Comparison of ENCODE assay signal across 8 cellular contexts in the genomic region with DNA sequence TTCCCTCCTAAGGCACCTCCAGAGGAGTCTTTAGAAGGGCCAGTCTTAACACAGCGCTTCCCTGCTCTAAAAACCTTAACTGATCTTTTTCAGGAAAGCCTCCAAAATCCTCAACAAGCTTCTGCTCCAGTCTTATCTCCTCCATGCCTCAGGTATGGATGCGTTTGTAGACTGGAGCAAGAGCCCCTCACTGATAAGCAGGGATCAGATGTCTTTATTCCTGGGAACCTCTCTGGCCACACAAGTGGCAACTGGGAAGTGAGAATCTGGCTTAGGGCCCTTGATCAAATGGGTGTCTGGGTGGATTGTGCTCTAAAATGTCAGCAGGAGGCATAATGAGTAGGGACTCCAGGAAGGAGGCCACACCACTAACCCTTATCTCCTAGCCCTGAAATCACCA. TPM values are rescaled to one million over a fixed set of nuclear protein-coding genes. Genes with fewer than 3 reads are reported as not detected.
DNase-seq lines count a peak whose midpoint lies in the region; ATAC-seq, FAIRE-seq and TF ChIP-seq lines count a peak whose summit lies in the region.

No MANE protein-coding gene starts in this region.

- no peak overlapping the region for H3K18ac ChIP-seq in IMR-90 (ENCODE audit: low read depth, low read length)

- H4K91ac ChIP-seq in IMR-90 (ENCODE audit: insufficient read depth, low read depth, low read length): no peak overlapping the region

- H3K9ac ChIP-seq in IMR-90 (ENCODE audit: low read depth, low read length): no peak overlapping the region

- BruUV-seq in IMR-90 (replicated peaks; lab: Mats Ljungman, UMichigan): no TSS peak

- WGBS in IMR-90 (ENCODE audit: extremely low coverage in 2 of 2, insufficient read length in 1 of 2), 2 experiments: no CpG with 5 or more reads among the region's 2 CpGs
- 63 to 64% methylated on average over 2 of the region's 2 CpGs for WGBS in aorta, 2 donors

- no peak for TF ChIP-seq POLR2A in IMR-90 (IDR thresholded peaks at IDR 0.05; ENCODE audit: low read depth, low read length)
- no peak for TF ChIP-seq POLR2A in GM12892 (IDR thresholded peaks at IDR 0.05; ENCODE audit: low read depth, low read length)

- H3K4me1 Mint-ChIP-seq in naive B cell: peaks cover 19 to 30% (median 25%) of the 10 kb centered on the region in 3 donors

- no peak overlapping the region for H3K56ac ChIP-seq in IMR-90 (ENCODE audit: extremely low read depth, insufficient read depth, low read length)

- peak overlapping the region; percentile 42; the same call in 1 of the 2 replicates for H2AK5ac ChIP-seq in IMR-90 (ENCODE audit: low read depth, low read length)

- H3K27me3 ChIP-seq in IMR-90 (ENCODE audit: control insufficient read depth, insufficient read depth, low read length) (no peaks in the 10 kb centered on the region; the same call in 1 of the 2 replicates), aorta (ENCODE audit: control insufficient read depth in 1 of 2, insufficient read depth in 2 of 2, low read length in 1 of 2) (no peaks in the 10 kb centered on the region)

- no peak overlapping the region for H3K27ac ChIP-seq in IMR-90 (ENCODE audit: insufficient read depth, low read length)
- no peak overlapping the region for H3K27ac ChIP-seq in aorta (ENCODE audit: low read depth in 1 of 2, low read length in 2 of 2)

- no peaks in the 10 kb centered on the region for H3K36me3 Mint-ChIP-seq in naive B cell

- peak; percentile 65 for DNase-seq in COLO668 (lab: John Stamatoyannopoulos, UW; ENCODE audit: unreplicated experiment)
- DNase-seq in IMR-90: no peak
- DNase-seq in astrocyte of the cerebellum (ENCODE audit: low read depth): no peak
- no peak for DNase-seq in naive B cell
- no peak for DNase-seq in GM12892 (ENCODE audit: insufficient read length)
- no peak for DNase-seq in NCI-H446 (lab: John Stamatoyannopoulos, UW)
- DNase-seq in NCI-H1930 (lab: John Stamatoyannopoulos, UW): no peak
- DNase-seq in aorta: no peak

- H3K4me3 ChIP-seq in IMR-90 (ENCODE audit: insufficient read depth, low read depth, low read length): no peak overlapping the region
- H3K4me3 ChIP-seq in astrocyte of the cerebellum (ENCODE audit: low read depth, low read length): peak overlapping the region; percentile 55
- H3K4me3 ChIP-seq in aorta (ENCODE audit: low read length in 2 of 2): no peak overlapping the region

- no peak overlapping the region for H2BK20ac ChIP-seq in IMR-90 (ENCODE audit: low read depth, low read length)

- in situ Hi-C loops in IMR-90 (cut with MboI; ENCODE audit: low sequenced_read_pairs): no loop called here
- in situ Hi-C loops in astrocyte of the cerebellum (cut with HindIII; ENCODE audit: low sequenced_read_pairs): no loop called here

- H3K9me1 ChIP-seq in IMR-90 (ENCODE audit: insufficient read depth, low read length): peaks cover 10% of the 10 kb centered on the region

- TF ChIP-seq RAD21 in IMR-90 (IDR thresholded peaks at IDR 0.05; ENCODE audit: low read length): no peak

- H3K14ac ChIP-seq in IMR-90 (replicated peaks; ENCODE audit: low read depth, low read length): peak overlapping the region; percentile 54; the same call in 1 of the 2 replicates

- H3K9me3 Mint-ChIP-seq in naive B cell: peaks cover 0 to 2% (median 0%) of the 10 kb centered on the region in 7 donors

- H2BK5ac ChIP-seq in IMR-90 (ENCODE audit: low read depth, low read length, poor library complexity, severe bottlenecking): no peak overlapping the region

- CTCF ChIA-PET in IMR-90 (lab: Yijun Ruan, JAX): no interaction called here

- H3K27ac Mint-ChIP-seq in naive B cell: no peak overlapping the region

- intact Hi-C loops in IMR-90 (cut with micrococcal nuclease) (no loop called here), aorta (cut with DNase I) (no loop called here)

- peak overlapping the region; percentile 57 for H3K23ac ChIP-seq in IMR-90 (ENCODE audit: low read depth, low read length)

- H4K8ac ChIP-seq in IMR-90 (ENCODE audit: low read depth in 2 of 2, low read length in 2 of 2): peak overlapping the region in 1 of 2 experiments; percentile 38; a peak in 2 of 4 replicates

- no peak for ATAC-seq in IMR-90 (ENCODE audit: low read depth)
- no peak for ATAC-seq in naive B cell (ENCODE audit: low read depth in 2 of 2)
- no peak for ATAC-seq in aorta (ENCODE audit: low FRiP score)

- no peaks in the 10 kb centered on the region for H3K4me1 ChIP-seq in IMR-90 (ENCODE audit: control insufficient read depth, insufficient read depth, low read length)
- H3K4me1 ChIP-seq in aorta (ENCODE audit: control insufficient read depth in 1 of 2, insufficient read depth in 2 of 2, low read length in 2 of 2): no peaks in the 10 kb centered on the region

- H3K4me3 Mint-ChIP-seq in naive B cell: peak overlapping the region in 7 of 8 donors; percentile 33 to 89 (median 83)

- dilution Hi-C loops in IMR-90 (cut with HindIII; ENCODE audit: low sequenced_read_pairs, unreplicated experiment): no loop called here

- H3K79me1 ChIP-seq in IMR-90 (ENCODE audit: low read depth in 1 of 2, low read length in 2 of 2): peaks cover 29 to 42% of the 10 kb centered on the region in 2 experiments

- FAIRE-seq in GM12892 (lab: Jason Lieb, UNC): no peak

- H4K5ac ChIP-seq in IMR-90 (ENCODE audit: low read depth, low read length): no peak overlapping the region

- peaks cover 5% of the 10 kb centered on the region; the same call in 1 of the 2 replicates for H4K20me1 ChIP-seq in IMR-90 (ENCODE audit: insufficient read depth, low read length)

- H3K36me3 ChIP-seq in IMR-90 (ENCODE audit: control insufficient read depth, insufficient read depth, low read length) (no peaks in the 10 kb centered on the region), aorta (ENCODE audit: control insufficient read depth in 1 of 2, insufficient read depth in 2 of 2, low read length in 1 of 2) (no peaks in the 10 kb centered on the region)

- POLR2A ChIA-PET in IMR-90 (lab: Charles Lee; ENCODE audit: unreplicated experiment): no interaction called here

- peak overlapping the region; percentile 78 for H3K4me2 ChIP-seq in IMR-90 (ENCODE audit: low read depth, low read length)

- no peak overlapping the region for H2BK120ac ChIP-seq in IMR-90 (ENCODE audit: low read depth, low read length)

- TF ChIP-seq CTCF in IMR-90 (conservative IDR thresholded peaks at IDR 0.05; ENCODE audit: low read depth, low read length) (no peak), astrocyte of the cerebellum (IDR thresholded peaks at IDR 0.05; ENCODE audit: low read depth, low read length, missing control alignments) (no peak)

- no peak overlapping the region for H3K4ac ChIP-seq in IMR-90 (ENCODE audit: low read depth, low read length)

- H3K9me3 ChIP-seq in IMR-90 (ENCODE audit: control insufficient read depth, insufficient read depth, low read length) (no peaks in the 10 kb centered on the region), aorta (ENCODE audit: control insufficient read depth, low read length) (no peaks in the 10 kb centered on the region)

- H2AFZ ChIP-seq in IMR-90 (replicated peaks; ENCODE audit: low read length, poor library complexity): peak overlapping the region; percentile 86

- peaks cover 42 to 54% (median 51%) of the 10 kb centered on the region in 3 donors for H3K27me3 Mint-ChIP-seq in naive B cell

- no peak overlapping the region for H2AK9ac ChIP-seq in IMR-90 (replicated peaks; ENCODE audit: low read depth, low read length, poor library complexity)

- no peak overlapping the region for H2BK15ac ChIP-seq in IMR-90 (ENCODE audit: low read depth, low read length)

TF ChIP-seq in IMR-90, 13 proteins besides CTCF, POLR2A, EP300 and RAD21:
- TF ChIP-seq NFE2L2 (IDR thresholded peaks at IDR 0.05; ENCODE audit: low read depth, low read length): no peak
- no peak for TF ChIP-seq FOS (IDR thresholded peaks at IDR 0.05; ENCODE audit: low read depth, low read length)
- TF ChIP-seq RFX5 (IDR thresholded peaks at IDR 0.05; ENCODE audit: low read depth, low read length): no peak
- TF ChIP-seq SMC3 (IDR thresholded peaks at IDR 0.05; ENCODE audit: low read depth, low read length): no peak
- TF ChIP-seq MAZ (IDR thresholded peaks at IDR 0.05; ENCODE audit: borderline replicate concordance, low read depth, low read length): no peak
- no peak for TF ChIP-seq CHD1 (IDR thresholded peaks at IDR 0.05; ENCODE audit: low read depth, low read length)
- TF ChIP-seq MXI1 (IDR thresholded peaks at IDR 0.05; ENCODE audit: borderline replicate concordance, low read depth, low read length): no peak
- TF ChIP-seq BHLHE40 (IDR thresholded peaks at IDR 0.05; ENCODE audit: low read depth, low read length): no peak
- no peak for TF ChIP-seq CEBPB (IDR thresholded peaks at IDR 0.05; ENCODE audit: low read depth, low read length)

RNA-seq across cellular contexts. Expression of a gene that starts 1.4 kb away (rescaled TPM):
- 6.1 and 7.5 TPM in 2 replicates for total RNA-seq in IMR-90 (2012; rRNA removed)
- polyA plus RNA-seq in IMR-90 (2012; rRNA removed): 1.8 and 2.1 TPM in 2 replicates
- polyA plus RNA-seq in IMR-90 (2012; cell fraction: cytosol; rRNA removed): 0.47 and 0.58 TPM in 2 replicates
- 0.46 and 2.4 TPM in 2 replicates for polyA plus RNA-seq in IMR-90 (2012; cell fraction: nucleus; rRNA removed; ENCODE audit: low replicate concordance)
- not detected for polyA plus RNA-seq in naive B cell (ENCODE audit: low read depth in 6 of 6)
- polyA plus RNA-seq in GM12892 (2012; ENCODE audit: missing spikeins): 1.9 TPM
- total RNA-seq in aorta: 10 to 100 TPM in 1 of 2 donors, 1 to 10 TPM in 1; 7.6 to 10.4 TPM
- 1 to 10 TPM; 1.9 to 3.0 TPM for polyA plus RNA-seq in aorta
